8 cellular contexts compared by ENCODE assay signal in the genomic region with DNA sequence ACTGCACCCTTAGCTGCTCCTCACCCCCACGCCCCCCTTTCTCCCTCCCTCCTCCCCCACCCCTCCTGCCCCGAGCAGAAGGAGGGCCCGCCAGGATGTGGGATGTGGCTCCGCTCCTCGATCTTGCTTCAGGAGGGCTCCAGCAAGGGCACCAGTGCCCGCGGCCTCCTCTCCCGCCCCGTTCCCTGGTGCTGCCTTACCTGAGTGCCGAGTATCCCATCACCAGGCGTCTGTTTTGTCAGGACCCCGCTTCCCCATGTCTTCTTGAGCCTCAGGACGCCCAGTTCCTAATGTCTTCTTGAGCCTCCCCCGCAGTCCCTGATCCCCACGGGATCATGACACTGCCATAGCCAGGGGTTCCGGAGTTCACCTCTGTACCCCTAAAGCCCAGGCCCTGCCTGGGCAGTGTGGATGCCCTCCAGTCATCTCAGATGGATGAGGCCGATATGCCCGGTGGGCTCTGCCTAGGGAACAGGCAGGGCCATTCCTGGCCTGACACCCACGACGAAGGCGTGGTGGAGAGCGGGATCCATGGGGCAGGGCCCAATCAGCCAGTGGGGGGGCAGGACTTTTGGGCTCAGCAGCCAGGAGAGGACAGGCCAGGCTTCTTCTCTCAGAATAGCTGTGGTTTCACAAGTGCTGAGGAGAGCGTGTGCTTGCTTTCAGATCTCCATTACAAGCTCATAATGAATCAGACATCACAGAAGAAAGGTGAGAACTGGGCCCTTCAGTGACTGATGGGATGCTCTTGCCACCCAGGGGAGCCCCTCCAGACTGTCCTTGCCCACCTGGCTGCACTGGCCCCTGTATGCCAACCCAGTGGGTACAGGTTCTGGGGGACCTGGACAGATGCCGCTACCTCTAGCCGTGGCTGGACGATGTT. TPM values are rescaled to one million over a fixed set of nuclear protein-coding genes. Genes with fewer than 3 reads are reported as not detected.
DNase-seq lines count a peak whose midpoint lies in the region; ATAC-seq and TF ChIP-seq lines count a peak whose summit lies in the region.
"Not testable (repeated sequence)": the region's sequence is repeated elsewhere in the genome, so short reads cannot be mapped to it uniquely, and the experiment has no call there.
"Had no signal": no experiment of that assay in that cellular context is flagged by ENCODE, and none has a peak within 500 bp of the region (broad histone marks: within the 10 kb centered on the region; RNA-seq: fewer than 3 reads in every experiment).

No MANE protein-coding gene starts in this region.

- DNase-seq in NCI-H2227 treated with DMSO at 0.1 percent for 48 hours (lab: John Stamatoyannopoulos, UW) (peak; percentile 38), osteocyte (ENCODE audit: extremely low spot score, unreplicated experiment) (peak; percentile 82)
- DNase-seq in heart right ventricle: not testable (repeated sequence)

- H3K4me3 Mint-ChIP-seq in activated naive CD4-positive, alpha-beta T cell treated with anti-CD3 and anti-CD28 coated beads, Interleukin-2, amount 50 U/mL, for 24 hours: peak overlapping the region; percentile 63
- peak overlapping the region; percentile 44 for H3K4me3 Mint-ChIP-seq in osteocyte (ENCODE audit: unreplicated experiment)

- not testable (repeated sequence) for TF ChIP-seq CTCF in heart right ventricle (IDR thresholded peaks at IDR 0.05); osteocyte (IDR thresholded peaks at IDR 0.05)

- H3K36me3 ChIP-seq in heart right ventricle: not testable (repeated sequence)

- not testable (repeated sequence) for H3K9me3 Mint-ChIP-seq in activated naive CD4-positive, alpha-beta T cell treated with anti-CD3 and anti-CD28 coated beads, Interleukin-2, amount 50 U/mL, for 24 hours; osteocyte (ENCODE audit: unreplicated experiment)

- peak; percentile 65 for ATAC-seq in GM18519 (IDR thresholded peaks at IDR 0.05; ENCODE audit: low FRiP score, unreplicated experiment)
- ATAC-seq in GM21529 (IDR thresholded peaks at IDR 0.05; ENCODE audit: unreplicated experiment): peak; percentile 58
- peak; percentile 57 for ATAC-seq in HG03066 (IDR thresholded peaks at IDR 0.05; ENCODE audit: low read depth, unreplicated experiment)
- ATAC-seq in heart right ventricle: peak in 4 of 8 donors; percentile 16 to 40 (median 20)

- not testable (repeated sequence) for H3K27ac ChIP-seq in heart right ventricle

- H3K4me1 Mint-ChIP-seq in activated naive CD4-positive, alpha-beta T cell treated with anti-CD3 and anti-CD28 coated beads, Interleukin-2, amount 50 U/mL, for 24 hours: peaks cover 14% of the 10 kb centered on the region
- not testable (repeated sequence) for H3K4me1 Mint-ChIP-seq in osteocyte (ENCODE audit: unreplicated experiment)

- peaks cover 0 to 11% (median 3%) of the 10 kb centered on the region in 9 donors for H3K4me1 ChIP-seq in heart right ventricle

- not testable (repeated sequence) for H3K27ac Mint-ChIP-seq in activated naive CD4-positive, alpha-beta T cell treated with anti-CD3 and anti-CD28 coated beads, Interleukin-2, amount 50 U/mL, for 24 hours; osteocyte (ENCODE audit: unreplicated experiment)

- intact Hi-C loops in heart right ventricle (cut with DNase I): not testable (repeated sequence)

- not testable (repeated sequence) for H3K36me3 Mint-ChIP-seq in activated naive CD4-positive, alpha-beta T cell treated with anti-CD3 and anti-CD28 coated beads, Interleukin-2, amount 50 U/mL, for 24 hours; osteocyte (ENCODE audit: unreplicated experiment)

- WGBS in heart right ventricle, 2 donors: 70 to 82% methylated on average over 24 to 25 of the region's 26 CpGs

- H3K9me3 ChIP-seq in heart right ventricle: not testable (repeated sequence)

- peak overlapping the region in 8 of 10 donors; percentile 27 to 51 (median 47) for H3K4me3 ChIP-seq in heart right ventricle

- not testable (repeated sequence) for H3K27me3 ChIP-seq in heart right ventricle

- not testable (repeated sequence) for H3K27me3 Mint-ChIP-seq in activated naive CD4-positive, alpha-beta T cell treated with anti-CD3 and anti-CD28 coated beads, Interleukin-2, amount 50 U/mL, for 24 hours; osteocyte (ENCODE audit: unreplicated experiment)

RNA-seq across cellular contexts. Expression of a gene that starts 1.5 kb away (rescaled TPM):
- total RNA-seq in heart right ventricle (1 to 10 TPM in 5 of 10 donors, under 1 TPM in 5; 0.32 to 1.9 (median 0.92) TPM), osteocyte (1.8 and 2.4 TPM in 2 replicates)
- polyA plus RNA-seq in heart right ventricle: 1 to 10 TPM; 1.2 to 1.6 TPM

RNA-seq across cellular contexts. Expression of a gene that starts 37.0 kb away (rescaled TPM):
- total RNA-seq in heart right ventricle: 100 to 1,000 TPM; 114 to 279 (median 186) TPM
- polyA plus RNA-seq in heart right ventricle: 100 to 1,000 TPM; 533 to 674 TPM
- total RNA-seq in osteocyte: 106 and 110 TPM in 2 replicates

RNA-seq across cellular contexts. Expression of a gene that starts 53.3 kb away (rescaled TPM):
- total RNA-seq in heart right ventricle: 100 to 1,000 TPM in 3 of 10 donors, 10 to 100 TPM in 3, 1 to 10 TPM in 4; 5.1 to 135 (median 13.1) TPM
- polyA plus RNA-seq in heart right ventricle: 100 to 1,000 TPM in 1 of 2 donors, 10 to 100 TPM in 1; 92.5 to 677 TPM
- total RNA-seq in osteocyte: not detected in 2 replicates
- total RNA-seq: occipital lobe had no signal
